9 cellular contexts compared by ENCODE assay signal in genomic region chr14:52325126-52325525, GRCh38. TPM values are rescaled to one million over a fixed set of nuclear protein-coding genes. Genes with fewer than 3 reads are reported as not detected.
DNase-seq lines count a peak whose midpoint lies in the region; ATAC-seq and TF ChIP-seq lines count a peak whose summit lies in the region.
"Had no signal": no experiment of that assay in that cellular context is flagged by ENCODE, and none has a peak within 500 bp of the region (broad histone marks: within the 10 kb centered on the region; RNA-seq: fewer than 3 reads in every experiment).

No MANE protein-coding gene starts in this region.

- no peak for TF ChIP-seq CTCF in astrocyte of the spinal cord (IDR thresholded peaks at IDR 0.05; ENCODE audit: low read depth, low read length)

- DNase-seq in HT1080 (ENCODE audit: low read depth) (peak; percentile 44), astrocyte of the spinal cord (ENCODE audit: low read depth, low spot score) (peak; percentile 71), HuH-7 (ENCODE audit: low spot score) (no peak), OCI-M2 (lab: John Stamatoyannopoulos, UW; ENCODE audit: unreplicated experiment) (no peak), NCI-H1417 (lab: John Stamatoyannopoulos, UW) (no peak), inferior parietal cortex (ENCODE audit: extremely low spot score) (no peak)

- in situ Hi-C loops in astrocyte of the spinal cord (cut with HindIII; ENCODE audit: low sequenced_read_pairs) = no loop called here

- H3K4me3 ChIP-seq in astrocyte of the spinal cord (ENCODE audit: low read depth, low read length) = no peak overlapping the region
- H3K4me3 ChIP-seq: SJSA1 had no signal

- ATAC-seq in GM18508 (IDR thresholded peaks at IDR 0.05; ENCODE audit: insufficient read depth, unreplicated experiment) = peak; percentile 77
- peak; percentile 93 for ATAC-seq in GM21528 (IDR thresholded peaks at IDR 0.05; ENCODE audit: low FRiP score, unreplicated experiment)

RNA-seq across cellular contexts. Expression of gene PTGER2, which starts 11.0 kb away (rescaled TPM):
- total RNA-seq in HT1080 (2014; rRNA removed; shearing (Covaris generic)) = not detected in 2 replicates
- not detected in 2 replicates for polyA plus RNA-seq in HT1080 (2015; cell fraction: cytosol; rRNA removed)
- not detected in 2 replicates for polyA plus RNA-seq in HT1080 (2015; cell fraction: nucleus; rRNA removed)

RNA-seq across cellular contexts. Expression of gene PTGDR, which starts 57.6 kb away (rescaled TPM):
- total RNA-seq in HT1080 (2014; rRNA removed; shearing (Covaris generic)) = not detected in 2 replicates
- not detected in 2 replicates for polyA plus RNA-seq in HT1080 (2015; cell fraction: cytosol; rRNA removed)
- polyA plus RNA-seq in HT1080 (2015; cell fraction: nucleus; rRNA removed) = not detected in 2 replicates
- total RNA-seq: SJSA1 had no signal

Comparison
In these comparisons a context has a peak if more than half of its experiments do, and no peak if none do; other contexts are left out.
1. DNase-seq: peak in HT1080 (single experiment) and astrocyte of the spinal cord (single experiment); none in HuH-7 (single experiment), OCI-M2 (single experiment), NCI-H1417 (0 of 3) and inferior parietal cortex (single experiment).